Comparison of ENCODE assay signal across 1 cellular context in genomic region chr2:69770193-69770702, GRCh38.
TF ChIP-seq lines count a peak whose summit lies in the region.

No MANE protein-coding gene starts in this region.

TF ChIP-seq in K562, 482 proteins besides CTCF, POLR2A, EP300 and RAD21 (continued from another document and continues in another):
- TF ChIP-seq, protein P1, sequence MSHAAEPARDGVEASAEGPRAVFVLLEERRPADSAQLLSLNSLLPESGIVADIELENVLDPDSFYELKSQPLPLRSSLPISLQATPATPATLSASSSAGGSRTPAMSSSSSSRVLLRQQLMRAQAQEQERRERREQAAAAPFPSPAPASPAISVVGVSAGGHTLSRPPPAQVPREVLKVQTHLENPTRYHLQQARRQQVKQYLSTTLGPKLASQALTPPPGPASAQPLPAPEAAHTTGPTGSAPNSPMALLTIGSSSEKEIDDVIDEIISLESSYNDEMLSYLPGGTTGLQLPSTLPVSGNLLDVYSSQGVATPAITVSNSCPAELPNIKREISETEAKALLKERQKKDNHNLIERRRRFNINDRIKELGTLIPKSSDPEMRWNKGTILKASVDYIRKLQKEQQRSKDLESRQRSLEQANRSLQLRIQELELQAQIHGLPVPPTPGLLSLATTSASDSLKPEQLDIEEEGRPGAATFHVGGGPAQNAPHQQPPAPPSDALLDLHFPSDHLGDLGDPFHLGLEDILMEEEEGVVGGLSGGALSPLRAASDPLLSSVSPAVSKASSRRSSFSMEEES (CRISPR knock-in tag; IDR thresholded peaks at IDR 0.05) = no peak
- TF ChIP-seq RBM34 (IDR thresholded peaks at IDR 0.05; ENCODE audit: borderline replicate concordance, insufficient read depth, low read length) (no peak), RUNX1 (IDR thresholded peaks at IDR 0.05; ENCODE audit: low read depth) (no peak), ZNF561 (CRISPR knock-in tag; conservative IDR thresholded peaks at IDR 0.05) (no peak), CBX3 (IDR thresholded peaks at IDR 0.05; ENCODE audit: borderline replicate concordance in 1 of 2, low read length in 2 of 2) (no peak), YBX1 (IDR thresholded peaks at IDR 0.05) (no peak), ZKSCAN1 (IDR thresholded peaks at IDR 0.05; ENCODE audit: low read depth, low read length) (no peak), HMG20A (CRISPR knock-in tag; conservative IDR thresholded peaks at IDR 0.05) (no peak), BRF1 (IDR thresholded peaks at IDR 0.05; ENCODE audit: borderline replicate concordance, extremely low read depth, insufficient read length) (no peak), TARDBP (IDR thresholded peaks at IDR 0.05) (no peak), SP2 (IDR thresholded peaks at IDR 0.05; ENCODE audit: extremely low read depth, low read depth, low read length, poor library complexity, severe bottlenecking) (no peak), TFAM (CRISPR knock-in tag; conservative IDR thresholded peaks at IDR 0.05) (no peak), HMGN3 (IDR thresholded peaks at IDR 0.05; ENCODE audit: borderline replicate concordance, extremely low read depth, insufficient read length, low read depth, low read length) (no peak), TCF3 (CRISPR knock-in tag; IDR thresholded peaks at IDR 0.05) (peak; percentile 32; the same call in 1 of the 2 replicates), CEBPB (tag; IDR thresholded peaks at IDR 0.05) (peak; percentile 51), GTF2E2 (tag; IDR thresholded peaks at IDR 0.05) (peak; percentile 45; the same call in 1 of the 2 replicates), MAFG (tag; conservative IDR thresholded peaks at IDR 0.05) (no peak), SIN3A (IDR thresholded peaks at IDR 0.05; ENCODE audit: borderline replicate concordance in 2 of 2, control insufficient read depth in 1 of 2, low read depth in 2 of 2, low read length in 2 of 2) (no peak), ZNF212 (CRISPR knock-in tag; IDR thresholded peaks at IDR 0.05) (no peak), KDM1A (IDR thresholded peaks at IDR 0.05) (peak in 1 of 2 experiments; percentile 60; a peak in 2 of 4 replicates), AFF4 (CRISPR knock-in tag; IDR thresholded peaks at IDR 0.05) (no peak), SMARCB1 (IDR thresholded peaks at IDR 0.05; ENCODE audit: insufficient read length, low read depth) (no peak), MTF1 (CRISPR knock-in tag; IDR thresholded peaks at IDR 0.05; ENCODE audit: borderline replicate concordance) (no peak), ILK (tag; IDR thresholded peaks at IDR 0.05; ENCODE audit: borderline replicate concordance, low read depth) (no peak), FOXO4 (CRISPR knock-in tag; IDR thresholded peaks at IDR 0.05) (no peak), ZBTB8A (IDR thresholded peaks at IDR 0.05; ENCODE audit: partially characterized antibody) (no peak), NR4A1 (CRISPR knock-in tag; IDR thresholded peaks at IDR 0.05) (no peak), NR4A1 (tag; IDR thresholded peaks at IDR 0.05) (no peak), ZNF253 (CRISPR knock-in tag; conservative IDR thresholded peaks at IDR 0.05) (no peak), TAF15 (IDR thresholded peaks at IDR 0.05; ENCODE audit: low read depth, low read length) (no peak), ZNF280B (CRISPR knock-in tag; IDR thresholded peaks at IDR 0.05) (no peak), SPI1 (IDR thresholded peaks at IDR 0.05; ENCODE audit: borderline replicate concordance, low read depth, low read length) (no peak), ZSCAN29 (IDR thresholded peaks at IDR 0.05) (no peak), STAT5A (IDR thresholded peaks at IDR 0.05; ENCODE audit: borderline replicate concordance, low read length) (no peak), ZKSCAN3 (CRISPR knock-in tag; IDR thresholded peaks at IDR 0.05) (no peak), ILF3 (IDR thresholded peaks at IDR 0.05; ENCODE audit: borderline replicate concordance) (no peak)
- TF ChIP-seq, protein P2, sequence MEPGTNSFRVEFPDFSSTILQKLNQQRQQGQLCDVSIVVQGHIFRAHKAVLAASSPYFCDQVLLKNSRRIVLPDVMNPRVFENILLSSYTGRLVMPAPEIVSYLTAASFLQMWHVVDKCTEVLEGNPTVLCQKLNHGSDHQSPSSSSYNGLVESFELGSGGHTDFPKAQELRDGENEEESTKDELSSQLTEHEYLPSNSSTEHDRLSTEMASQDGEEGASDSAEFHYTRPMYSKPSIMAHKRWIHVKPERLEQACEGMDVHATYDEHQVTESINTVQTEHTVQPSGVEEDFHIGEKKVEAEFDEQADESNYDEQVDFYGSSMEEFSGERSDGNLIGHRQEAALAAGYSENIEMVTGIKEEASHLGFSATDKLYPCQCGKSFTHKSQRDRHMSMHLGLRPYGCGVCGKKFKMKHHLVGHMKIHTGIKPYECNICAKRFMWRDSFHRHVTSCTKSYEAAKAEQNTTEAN (CRISPR knock-in tag; IDR thresholded peaks at IDR 0.05) = no peak
- TF ChIP-seq, protein P3, sequence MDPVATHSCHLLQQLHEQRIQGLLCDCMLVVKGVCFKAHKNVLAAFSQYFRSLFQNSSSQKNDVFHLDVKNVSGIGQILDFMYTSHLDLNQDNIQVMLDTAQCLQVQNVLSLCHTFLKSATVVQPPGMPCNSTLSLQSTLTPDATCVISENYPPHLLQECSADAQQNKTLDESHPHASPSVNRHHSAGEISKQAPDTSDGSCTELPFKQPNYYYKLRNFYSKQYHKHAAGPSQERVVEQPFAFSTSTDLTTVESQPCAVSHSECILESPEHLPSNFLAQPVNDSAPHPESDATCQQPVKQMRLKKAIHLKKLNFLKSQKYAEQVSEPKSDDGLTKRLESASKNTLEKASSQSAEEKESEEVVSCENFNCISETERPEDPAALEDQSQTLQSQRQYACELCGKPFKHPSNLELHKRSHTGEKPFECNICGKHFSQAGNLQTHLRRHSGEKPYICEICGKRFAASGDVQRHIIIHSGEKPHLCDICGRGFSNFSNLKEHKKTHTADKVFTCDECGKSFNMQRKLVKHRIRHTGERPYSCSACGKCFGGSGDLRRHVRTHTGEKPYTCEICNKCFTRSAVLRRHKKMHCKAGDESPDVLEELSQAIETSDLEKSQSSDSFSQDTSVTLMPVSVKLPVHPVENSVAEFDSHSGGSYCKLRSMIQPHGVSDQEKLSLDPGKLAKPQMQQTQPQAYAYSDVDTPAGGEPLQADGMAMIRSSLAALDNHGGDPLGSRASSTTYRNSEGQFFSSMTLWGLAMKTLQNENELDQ (CRISPR knock-in tag; IDR thresholded peaks at IDR 0.05; ENCODE audit: borderline replicate concordance) = no peak
- TF ChIP-seq, protein P4, sequence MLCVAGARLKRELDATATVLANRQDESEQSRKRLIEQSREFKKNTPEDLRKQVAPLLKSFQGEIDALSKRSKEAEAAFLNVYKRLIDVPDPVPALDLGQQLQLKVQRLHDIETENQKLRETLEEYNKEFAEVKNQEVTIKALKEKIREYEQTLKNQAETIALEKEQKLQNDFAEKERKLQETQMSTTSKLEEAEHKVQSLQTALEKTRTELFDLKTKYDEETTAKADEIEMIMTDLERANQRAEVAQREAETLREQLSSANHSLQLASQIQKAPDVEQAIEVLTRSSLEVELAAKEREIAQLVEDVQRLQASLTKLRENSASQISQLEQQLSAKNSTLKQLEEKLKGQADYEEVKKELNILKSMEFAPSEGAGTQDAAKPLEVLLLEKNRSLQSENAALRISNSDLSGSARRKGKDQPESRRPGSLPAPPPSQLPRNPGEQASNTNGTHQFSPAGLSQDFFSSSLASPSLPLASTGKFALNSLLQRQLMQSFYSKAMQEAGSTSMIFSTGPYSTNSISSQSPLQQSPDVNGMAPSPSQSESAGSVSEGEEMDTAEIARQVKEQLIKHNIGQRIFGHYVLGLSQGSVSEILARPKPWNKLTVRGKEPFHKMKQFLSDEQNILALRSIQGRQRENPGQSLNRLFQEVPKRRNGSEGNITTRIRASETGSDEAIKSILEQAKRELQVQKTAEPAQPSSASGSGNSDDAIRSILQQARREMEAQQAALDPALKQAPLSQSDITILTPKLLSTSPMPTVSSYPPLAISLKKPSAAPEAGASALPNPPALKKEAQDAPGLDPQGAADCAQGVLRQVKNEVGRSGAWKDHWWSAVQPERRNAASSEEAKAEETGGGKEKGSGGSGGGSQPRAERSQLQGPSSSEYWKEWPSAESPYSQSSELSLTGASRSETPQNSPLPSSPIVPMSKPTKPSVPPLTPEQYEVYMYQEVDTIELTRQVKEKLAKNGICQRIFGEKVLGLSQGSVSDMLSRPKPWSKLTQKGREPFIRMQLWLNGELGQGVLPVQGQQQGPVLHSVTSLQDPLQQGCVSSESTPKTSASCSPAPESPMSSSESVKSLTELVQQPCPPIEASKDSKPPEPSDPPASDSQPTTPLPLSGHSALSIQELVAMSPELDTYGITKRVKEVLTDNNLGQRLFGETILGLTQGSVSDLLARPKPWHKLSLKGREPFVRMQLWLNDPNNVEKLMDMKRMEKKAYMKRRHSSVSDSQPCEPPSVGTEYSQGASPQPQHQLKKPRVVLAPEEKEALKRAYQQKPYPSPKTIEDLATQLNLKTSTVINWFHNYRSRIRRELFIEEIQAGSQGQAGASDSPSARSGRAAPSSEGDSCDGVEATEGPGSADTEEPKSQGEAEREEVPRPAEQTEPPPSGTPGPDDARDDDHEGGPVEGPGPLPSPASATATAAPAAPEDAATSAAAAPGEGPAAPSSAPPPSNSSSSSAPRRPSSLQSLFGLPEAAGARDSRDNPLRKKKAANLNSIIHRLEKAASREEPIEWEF (CRISPR knock-in tag; IDR thresholded peaks at IDR 0.05) = 0 out of 2 replicates have a peak, but pooled peaks have one; percentile 50
- TF ChIP-seq, protein P5, sequence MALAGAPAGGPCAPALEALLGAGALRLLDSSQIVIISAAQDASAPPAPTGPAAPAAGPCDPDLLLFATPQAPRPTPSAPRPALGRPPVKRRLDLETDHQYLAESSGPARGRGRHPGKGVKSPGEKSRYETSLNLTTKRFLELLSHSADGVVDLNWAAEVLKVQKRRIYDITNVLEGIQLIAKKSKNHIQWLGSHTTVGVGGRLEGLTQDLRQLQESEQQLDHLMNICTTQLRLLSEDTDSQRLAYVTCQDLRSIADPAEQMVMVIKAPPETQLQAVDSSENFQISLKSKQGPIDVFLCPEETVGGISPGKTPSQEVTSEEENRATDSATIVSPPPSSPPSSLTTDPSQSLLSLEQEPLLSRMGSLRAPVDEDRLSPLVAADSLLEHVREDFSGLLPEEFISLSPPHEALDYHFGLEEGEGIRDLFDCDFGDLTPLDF (CRISPR knock-in tag; IDR thresholded peaks at IDR 0.05) = no peak
